In genomic region chr13:52617070-52618060, GRCh38 we compare ENCODE assay signal across 8 cellular contexts. TPM values are rescaled to one million over a fixed set of nuclear protein-coding genes. Genes with fewer than 3 reads are reported as not detected.
DNase-seq lines count a peak whose midpoint lies in the region; ATAC-seq and TF ChIP-seq lines count a peak whose summit lies in the region.

No MANE protein-coding gene starts in this region.

- peak overlapping the region; percentile 86 for H3K4me2 ChIP-seq in OCI-LY3 (ENCODE audit: low read length)

- H3K27me3 ChIP-seq in OCI-LY3 (ENCODE audit: low read depth, low read length): no peaks in the 10 kb centered on the region
- no peaks in the 10 kb centered on the region for H3K27me3 ChIP-seq in mucosa of stomach (ENCODE audit: control insufficient read depth, insufficient read depth, low read length)

- H3K36me3 ChIP-seq in OCI-LY3 (replicated peaks; ENCODE audit: low read depth, low read length) (no peaks in the 10 kb centered on the region), mucosa of stomach (ENCODE audit: control insufficient read depth, insufficient read depth, low read length) (no peaks in the 10 kb centered on the region)

- H3K9ac ChIP-seq in OCI-LY3 (ENCODE audit: low read length): peak overlapping the region; percentile 88
- H3K9ac ChIP-seq in mucosa of stomach (ENCODE audit: low read length): peak overlapping the region; percentile 64

- H3K4me3 ChIP-seq in OCI-LY3 (ENCODE audit: low read length): peak overlapping the region; percentile 97
- H3K4me3 ChIP-seq in epithelial cell of proximal tubule (ENCODE audit: low read depth, low read length): peak overlapping the region; percentile 76
- peak overlapping the region; percentile 66 for H3K4me3 ChIP-seq in mucosa of stomach (ENCODE audit: low read length)

- H3K4me1 ChIP-seq in OCI-LY3 (ENCODE audit: low read length): peaks cover 13% of the 10 kb centered on the region; the same call in 1 of the 2 replicates
- no peaks in the 10 kb centered on the region for H3K4me1 ChIP-seq in mucosa of stomach (ENCODE audit: control insufficient read depth, insufficient read depth, low read length)

- H3K79me2 ChIP-seq in OCI-LY3 (ENCODE audit: low read length): peaks cover 38% of the 10 kb centered on the region

- peak overlapping the region; percentile 62 for H3K27ac ChIP-seq in OCI-LY3 (ENCODE audit: low read length)

- DNase-seq in DMS153 (lab: John Stamatoyannopoulos, UW): peak; percentile 73
- DNase-seq in HuH-7.5 (ENCODE audit: low spot score): peak; percentile 59
- DNase-seq in activated T-cell treated with anti-CD3 and anti-CD28 coated beads for 24 hours (ENCODE audit: low read depth): peak; percentile 86
- peak; percentile 32 for DNase-seq in epithelial cell of proximal tubule (ENCODE audit: low read depth)
- DNase-seq in stimulated activated CD8-positive, alpha-beta memory T cell treated with anti-CD3 and anti-CD28 coated beads, Interleukin-4, amount 100 ng/mL, for 4 hours (ENCODE audit: low read depth in 2 of 2, low spot score in 1 of 2): peak; percentile 57 to 66

- peak; percentile 95 for ATAC-seq in GM21529 (IDR thresholded peaks at IDR 0.05; ENCODE audit: unreplicated experiment)

- H3K9me3 ChIP-seq in OCI-LY3 (ENCODE audit: insufficient read depth, low read length): no peaks in the 10 kb centered on the region
- no peaks in the 10 kb centered on the region for H3K9me3 ChIP-seq in mucosa of stomach (ENCODE audit: control insufficient read depth, low read length)

- no peaks in the 10 kb centered on the region for H4K20me1 ChIP-seq in OCI-LY3 (ENCODE audit: insufficient read depth, low read length)

- H2AFZ ChIP-seq in OCI-LY3 (ENCODE audit: low read depth, low read length): peak overlapping the region; percentile 99

- no peak for TF ChIP-seq CTCF in OCI-LY3 (IDR thresholded peaks at IDR 0.05; ENCODE audit: low read depth, low read length)
- no peak for TF ChIP-seq CTCF in epithelial cell of proximal tubule (conservative IDR thresholded peaks at IDR 0.05; ENCODE audit: low read depth, low read length)

RNA-seq across cellular contexts. Expression of gene HNRNPA1L2, which starts 24.9 kb away (rescaled TPM):
- 6.1 and 7.5 TPM in 2 replicates for total RNA-seq in epithelial cell of proximal tubule

RNA-seq across cellular contexts. Expression of gene SUGT1, which starts 35.3 kb away (rescaled TPM):
- 53.0 and 61.4 TPM in 2 replicates for total RNA-seq in epithelial cell of proximal tubule

Comparison
In these comparisons a context has a peak if more than half of its experiments do, and no peak if none do; other contexts are left out.
1. Peak in every context shown above with its lines: DNase-seq, ATAC-seq, H3K4me3 ChIP-seq and H3K27ac ChIP-seq.
2. DNase-seq: peak in every context shown above with its lines; median percentile 86 in activated T-cell treated with anti-CD3 and anti-CD28 coated beads for 24 hours; 73 in DMS153; 62 in stimulated activated CD8-positive, alpha-beta memory T cell treated with anti-CD3 and anti-CD28 coated beads, Interleukin-4, amount 100 ng/mL, for 4 hours; 59 in HuH-7.5; 32 in epithelial cell of proximal tubule.